In the genomic region with DNA sequence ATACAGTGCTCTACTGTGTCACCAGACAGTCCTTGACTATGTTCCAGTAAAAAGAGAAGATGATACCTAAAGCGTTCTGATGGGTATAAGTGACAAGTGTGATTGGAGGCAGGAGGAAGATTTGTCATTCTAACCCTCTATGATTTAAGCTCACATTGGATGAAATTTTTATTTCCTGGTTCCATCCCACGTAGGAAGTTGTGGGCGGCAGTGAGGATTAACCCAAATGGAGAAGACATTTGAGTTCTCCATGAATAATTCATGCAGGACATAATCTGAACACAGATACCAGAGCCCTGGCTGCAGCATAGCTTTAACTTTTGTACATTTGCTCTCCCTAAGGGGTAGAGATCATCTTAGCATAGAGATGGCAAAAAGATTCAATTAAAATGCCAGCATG, we compare ENCODE assay signal across 22 cellular contexts.
DNase-seq lines count a peak whose midpoint lies in the region; ATAC-seq, FAIRE-seq and TF ChIP-seq lines count a peak whose summit lies in the region.
"Had no signal": no experiment of that assay in that cellular context is flagged by ENCODE, and none has a peak within 500 bp of the region (broad histone marks: within the 10 kb centered on the region; RNA-seq: fewer than 3 reads in every experiment).

No MANE protein-coding gene starts in this region.

- no peaks in the 10 kb centered on the region for H3K9me3 ChIP-seq in BLaER1
- H3K9me3 ChIP-seq in Panc1 (ENCODE audit: control insufficient read depth, insufficient read depth, low read depth, low read length): no peaks in the 10 kb centered on the region
- H3K9me3 ChIP-seq: BE2C, SK-N-SH had no signal

- POLR2A ChIA-PET in Panc1 (lab: Charles Lee): no interaction called here

- H3K36me3 ChIP-seq in BLaER1 (peaks cover 40% of the 10 kb centered on the region), Panc1 (ENCODE audit: control insufficient read depth, insufficient read depth, low read length) (no peaks in the 10 kb centered on the region)

- FAIRE-seq in RCC 7860 (lab: Jason Lieb, UNC): no peak
- FAIRE-seq: A204.1 had no signal

- no peaks in the 10 kb centered on the region for H3K4me1 Mint-ChIP-seq in stimulated activated effector memory CD8-positive, alpha-beta T cell treated with anti-CD3 and anti-CD28 coated beads, Interleukin-12 subunit alpha, Interleukin-12 subunit beta, amount 100 ng/mL, for 72 hours

- intact Hi-C loops in Panc1 (cut with micrococcal nuclease; ENCODE audit: unreplicated experiment): no loop called here

- peak overlapping the region; percentile 58 for H3K27ac Mint-ChIP-seq in stimulated activated effector memory CD8-positive, alpha-beta T cell treated with anti-CD3 and anti-CD28 coated beads, Interleukin-12 subunit alpha, Interleukin-12 subunit beta, amount 100 ng/mL, for 72 hours
- H3K27ac Mint-ChIP-seq: CD4-positive, alpha-beta T cell; IgD-negative memory B cell had no signal

- BruUV-seq in Panc1 (replicated peaks; lab: Mats Ljungman, UMichigan): TSS peak; percentile 34

- in situ Hi-C loops in Panc1 (cut with HindIII; ENCODE audit: low pct_unique_long_range_greater_than_20kb, low sequenced_read_pairs): no loop called here

- H3K4me3 Mint-ChIP-seq in stimulated activated effector memory CD8-positive, alpha-beta T cell treated with anti-CD3 and anti-CD28 coated beads, Interleukin-12 subunit alpha, Interleukin-12 subunit beta, amount 100 ng/mL, for 72 hours: no peak overlapping the region
- H3K4me3 Mint-ChIP-seq: CD4-positive, alpha-beta T cell; IgD-negative memory B cell had no signal

- H3K9ac ChIP-seq in BLaER1: no peak overlapping the region
- H3K9ac ChIP-seq: SK-N-SH had no signal

- DNase-seq in Panc1 (ENCODE audit: low read depth, low spot score) (no peak), T-helper 9 cell (no peak), RCC 7860 (ENCODE audit: low spot score) (no peak)
- DNase-seq in stimulated activated effector memory CD8-positive, alpha-beta T cell treated with anti-CD3 and anti-CD28 coated beads, Interleukin-12 subunit alpha, Interleukin-12 subunit beta, amount 100 ng/mL, for 72 hours (ENCODE audit: low spot score in 2 of 2): no peak
- DNase-seq: BE2C; CD4-positive, alpha-beta T cell; COR-L47; DMS79; GOT3; MV-4-11; NCI-H1694; NCI-H2081 treated with DMSO at 0.1 percent for 48 hours; OCI-M1; RPMI8226; SHP77; SK-N-SH had no signal

- H4K20me1 ChIP-seq in BLaER1: no peaks in the 10 kb centered on the region

- CTCF ChIA-PET in Panc1 (lab: Charles Lee): interaction anchor here (0.6 kb wide), 1 partner anchor 115 kb away, joined by 3 read pairs; no protein-coding TSS in a partner anchor

- H3K4me1 ChIP-seq in BLaER1 (peaks cover 7% of the 10 kb centered on the region; the same call in 1 of the 2 replicates), Panc1 (ENCODE audit: control insufficient read depth, insufficient read depth, low read length) (peaks cover 6% of the 10 kb centered on the region; the same call in 1 of the 2 replicates)
- H3K4me1 ChIP-seq: BE2C had no signal

- H3K4me2 ChIP-seq in BLaER1: 0 out of 2 replicates have a peak overlapping the region, but pooled peaks have one; percentile 11
- H3K4me2 ChIP-seq: SK-N-SH had no signal

- H3K9me3 Mint-ChIP-seq in stimulated activated effector memory CD8-positive, alpha-beta T cell treated with anti-CD3 and anti-CD28 coated beads, Interleukin-12 subunit alpha, Interleukin-12 subunit beta, amount 100 ng/mL, for 72 hours: no peaks in the 10 kb centered on the region
- H3K9me3 Mint-ChIP-seq: CD4-positive, alpha-beta T cell; IgD-negative memory B cell had no signal

- H3K27me3 ChIP-seq in BLaER1: no peaks in the 10 kb centered on the region
- H3K27me3 ChIP-seq in Panc1 (ENCODE audit: control insufficient read depth, insufficient read depth, low read length): no peaks in the 10 kb centered on the region
- H3K27me3 ChIP-seq: BE2C had no signal

- no peak for TF ChIP-seq CTCF in Panc1 (IDR thresholded peaks at IDR 0.05)

- no peak for ATAC-seq in Panc1
- ATAC-seq in stimulated activated effector memory CD8-positive, alpha-beta T cell treated with anti-CD3 and anti-CD28 coated beads, Interleukin-12 subunit alpha, Interleukin-12 subunit beta, amount 100 ng/mL, for 72 hours: no peak
- no peak for ATAC-seq in HG03469 (IDR thresholded peaks at IDR 0.05; ENCODE audit: unreplicated experiment)
- ATAC-seq: HCT116 had no signal

- H3K27ac ChIP-seq in BLaER1 (no peak overlapping the region), Panc1 (ENCODE audit: low read length) (no peak overlapping the region), cingulate gyrus (ENCODE audit: low read depth, low read length) (peak overlapping the region; percentile 8)

- H3K36me3 Mint-ChIP-seq in stimulated activated effector memory CD8-positive, alpha-beta T cell treated with anti-CD3 and anti-CD28 coated beads, Interleukin-12 subunit alpha, Interleukin-12 subunit beta, amount 100 ng/mL, for 72 hours: no peaks in the 10 kb centered on the region

- H3K4me3 ChIP-seq in BLaER1 (no peak overlapping the region), Panc1 (ENCODE audit: low read depth in 2 of 2, low read length in 2 of 2) (no peak overlapping the region)
